ENCODE assay signal across 1 cellular context in the genomic region with DNA sequence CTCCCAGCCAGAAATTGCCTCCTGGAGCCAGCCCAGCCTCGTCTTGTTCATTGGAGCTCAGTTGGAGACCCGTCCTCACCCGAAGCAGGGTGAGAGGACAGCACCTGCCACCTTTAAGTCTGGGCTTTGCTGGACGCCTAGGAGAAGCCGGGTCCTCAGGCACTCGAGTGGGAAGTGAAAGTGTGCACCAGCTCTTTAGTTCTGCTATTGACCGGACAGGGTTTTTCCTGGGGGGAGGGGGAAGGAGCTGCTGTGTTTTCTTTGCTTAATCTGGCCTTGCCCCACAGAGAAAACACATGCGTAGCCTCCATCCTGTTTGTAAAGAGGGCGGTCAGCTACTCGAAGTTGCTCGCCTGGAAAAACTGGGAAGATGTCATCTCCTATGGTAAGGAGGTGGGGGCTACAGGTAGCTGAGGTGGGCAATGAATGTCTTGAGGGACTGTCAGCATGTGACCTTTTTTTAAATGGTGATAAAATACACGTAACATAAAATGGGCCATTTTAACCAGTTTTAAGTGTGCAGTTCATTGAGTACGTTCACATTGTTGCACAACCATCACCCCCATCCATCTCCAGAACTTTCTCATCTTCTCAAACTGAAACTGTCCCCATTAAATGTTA.
TF ChIP-seq lines count a peak whose summit lies in the region.

No MANE protein-coding gene starts in this region.

TF ChIP-seq in HepG2, 621 proteins besides CTCF, POLR2A, EP300 and RAD21 (continued from another document and continues in another):
- no peak for TF ChIP-seq AHDC1 (CRISPR knock-in tag; IDR thresholded peaks at IDR 0.05; ENCODE audit: borderline replicate concordance)
- TF ChIP-seq ATF2 (CRISPR knock-in tag; IDR thresholded peaks at IDR 0.05) = no peak
- no peak for TF ChIP-seq ZNF317 (CRISPR knock-in tag; IDR thresholded peaks at IDR 0.05)
- TF ChIP-seq STAT6 (CRISPR knock-in tag; IDR thresholded peaks at IDR 0.05; ENCODE audit: borderline replicate concordance) = no peak
- no peak for TF ChIP-seq ZFP1 (CRISPR knock-in tag; IDR thresholded peaks at IDR 0.05)
- TF ChIP-seq YEATS2 (CRISPR knock-in tag; IDR thresholded peaks at IDR 0.05; ENCODE audit: borderline replicate concordance) = no peak
- no peak for TF ChIP-seq ZNF792 (CRISPR knock-in tag; IDR thresholded peaks at IDR 0.05)
- 0 out of 2 replicates have a peak, but pooled peaks have one; percentile 12 for TF ChIP-seq PAXIP1 (CRISPR knock-in tag; conservative IDR thresholded peaks at IDR 0.05)
- TF ChIP-seq ETV5 (CRISPR knock-in tag; IDR thresholded peaks at IDR 0.05; ENCODE audit: borderline replicate concordance) = 0 out of 2 replicates have a peak, but pooled peaks have one; percentile 23
- TF ChIP-seq MBNL3 (CRISPR knock-in tag; conservative IDR thresholded peaks at IDR 0.05) = no peak
- no peak for TF ChIP-seq PAX8 (CRISPR knock-in tag; IDR thresholded peaks at IDR 0.05; ENCODE audit: borderline replicate concordance)
- no peak for TF ChIP-seq ISX (CRISPR knock-in tag; conservative IDR thresholded peaks at IDR 0.05)
- no peak for TF ChIP-seq ZNF225 (CRISPR knock-in tag; IDR thresholded peaks at IDR 0.05)
- TF ChIP-seq, protein P1, sequence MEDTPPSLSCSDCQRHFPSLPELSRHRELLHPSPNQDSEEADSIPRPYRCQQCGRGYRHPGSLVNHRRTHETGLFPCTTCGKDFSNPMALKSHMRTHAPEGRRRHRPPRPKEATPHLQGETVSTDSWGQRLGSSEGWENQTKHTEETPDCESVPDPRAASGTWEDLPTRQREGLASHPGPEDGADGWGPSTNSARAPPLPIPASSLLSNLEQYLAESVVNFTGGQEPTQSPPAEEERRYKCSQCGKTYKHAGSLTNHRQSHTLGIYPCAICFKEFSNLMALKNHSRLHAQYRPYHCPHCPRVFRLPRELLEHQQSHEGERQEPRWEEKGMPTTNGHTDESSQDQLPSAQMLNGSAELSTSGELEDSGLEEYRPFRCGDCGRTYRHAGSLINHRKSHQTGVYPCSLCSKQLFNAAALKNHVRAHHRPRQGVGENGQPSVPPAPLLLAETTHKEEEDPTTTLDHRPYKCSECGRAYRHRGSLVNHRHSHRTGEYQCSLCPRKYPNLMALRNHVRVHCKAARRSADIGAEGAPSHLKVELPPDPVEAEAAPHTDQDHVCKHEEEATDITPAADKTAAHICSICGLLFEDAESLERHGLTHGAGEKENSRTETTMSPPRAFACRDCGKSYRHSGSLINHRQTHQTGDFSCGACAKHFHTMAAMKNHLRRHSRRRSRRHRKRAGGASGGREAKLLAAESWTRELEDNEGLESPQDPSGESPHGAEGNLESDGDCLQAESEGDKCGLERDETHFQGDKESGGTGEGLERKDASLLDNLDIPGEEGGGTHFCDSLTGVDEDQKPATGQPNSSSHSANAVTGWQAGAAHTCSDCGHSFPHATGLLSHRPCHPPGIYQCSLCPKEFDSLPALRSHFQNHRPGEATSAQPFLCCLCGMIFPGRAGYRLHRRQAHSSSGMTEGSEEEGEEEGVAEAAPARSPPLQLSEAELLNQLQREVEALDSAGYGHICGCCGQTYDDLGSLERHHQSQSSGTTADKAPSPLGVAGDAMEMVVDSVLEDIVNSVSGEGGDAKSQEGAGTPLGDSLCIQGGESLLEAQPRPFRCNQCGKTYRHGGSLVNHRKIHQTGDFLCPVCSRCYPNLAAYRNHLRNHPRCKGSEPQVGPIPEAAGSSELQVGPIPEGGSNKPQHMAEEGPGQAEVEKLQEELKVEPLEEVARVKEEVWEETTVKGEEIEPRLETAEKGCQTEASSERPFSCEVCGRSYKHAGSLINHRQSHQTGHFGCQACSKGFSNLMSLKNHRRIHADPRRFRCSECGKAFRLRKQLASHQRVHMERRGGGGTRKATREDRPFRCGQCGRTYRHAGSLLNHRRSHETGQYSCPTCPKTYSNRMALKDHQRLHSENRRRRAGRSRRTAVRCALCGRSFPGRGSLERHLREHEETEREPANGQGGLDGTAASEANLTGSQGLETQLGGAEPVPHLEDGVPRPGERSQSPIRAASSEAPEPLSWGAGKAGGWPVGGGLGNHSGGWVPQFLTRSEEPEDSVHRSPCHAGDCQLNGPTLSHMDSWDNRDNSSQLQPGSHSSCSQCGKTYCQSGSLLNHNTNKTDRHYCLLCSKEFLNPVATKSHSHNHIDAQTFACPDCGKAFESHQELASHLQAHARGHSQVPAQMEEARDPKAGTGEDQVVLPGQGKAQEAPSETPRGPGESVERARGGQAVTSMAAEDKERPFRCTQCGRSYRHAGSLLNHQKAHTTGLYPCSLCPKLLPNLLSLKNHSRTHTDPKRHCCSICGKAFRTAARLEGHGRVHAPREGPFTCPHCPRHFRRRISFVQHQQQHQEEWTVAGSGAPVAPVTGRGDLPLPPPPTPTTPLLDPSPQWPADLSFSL (CRISPR knock-in tag; IDR thresholded peaks at IDR 0.05) = no peak
- TF ChIP-seq ZFP36L2 (CRISPR knock-in tag; IDR thresholded peaks at IDR 0.05) = no peak
- TF ChIP-seq PAWR (CRISPR knock-in tag; IDR thresholded peaks at IDR 0.05; ENCODE audit: borderline replicate concordance) = no peak
- no peak for TF ChIP-seq ZBTB3 (CRISPR knock-in tag; IDR thresholded peaks at IDR 0.05; ENCODE audit: borderline replicate concordance, low read depth)
- 0 out of 2 replicates have a peak, but pooled peaks have one; percentile 19 for TF ChIP-seq ZBTB33 (CRISPR knock-in tag; IDR thresholded peaks at IDR 0.05)
- TF ChIP-seq, protein P2, sequence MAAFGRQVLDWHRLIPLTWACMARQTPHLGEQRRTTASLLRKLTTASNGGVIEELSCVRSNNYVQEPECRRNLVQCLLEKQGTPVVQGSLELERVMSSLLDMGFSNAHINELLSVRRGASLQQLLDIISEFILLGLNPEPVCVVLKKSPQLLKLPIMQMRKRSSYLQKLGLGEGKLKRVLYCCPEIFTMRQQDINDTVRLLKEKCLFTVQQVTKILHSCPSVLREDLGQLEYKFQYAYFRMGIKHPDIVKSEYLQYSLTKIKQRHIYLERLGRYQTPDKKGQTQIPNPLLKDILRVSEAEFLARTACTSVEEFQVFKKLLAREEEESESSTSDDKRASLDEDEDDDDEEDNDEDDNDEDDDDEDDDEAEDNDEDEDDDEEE (CRISPR knock-in tag; IDR thresholded peaks at IDR 0.05) = no peak
- TF ChIP-seq ZNF234 (CRISPR knock-in tag; conservative IDR thresholded peaks at IDR 0.05) = no peak
- no peak for TF ChIP-seq CC2D1A (CRISPR knock-in tag; IDR thresholded peaks at IDR 0.05)
- TF ChIP-seq ZNF501 (CRISPR knock-in tag; IDR thresholded peaks at IDR 0.05) = peak; percentile 47; the same call in 1 of the 2 replicates
